Comparison of ENCODE assay signal across 8 cellular contexts in genomic region chr19:42270346-42271044, GRCh38. TPM values are rescaled to one million over a fixed set of nuclear protein-coding genes. Genes with fewer than 3 reads are reported as not detected.
DNase-seq lines count a peak whose midpoint lies in the region; ATAC-seq and TF ChIP-seq lines count a peak whose summit lies in the region.

No MANE protein-coding gene starts in this region.

- no peak for DNase-seq in GM12864 (ENCODE audit: low read depth)
- DNase-seq in NOMO-1 treated with dmso at 0.1 percent for 144 hours (lab: John Stamatoyannopoulos, UW; ENCODE audit: unreplicated experiment) = peak; percentile 60
- DNase-seq in activated T-helper 1 cell treated with Interleukin-2 at 50 U/mL for 16 hours (ENCODE audit: low read depth) = peak; percentile 42
- peak; percentile 73 for DNase-seq in fibroblast of villous mesenchyme (ENCODE audit: low read depth)
- peak; percentile 69 for DNase-seq in pons (ENCODE audit: low spot score)
- no peak for DNase-seq in NCI-H345 treated with DMSO at 0.1 percent for 48 hours (lab: John Stamatoyannopoulos, UW; ENCODE audit: unreplicated experiment)

- ATAC-seq in GM18520 (IDR thresholded peaks at IDR 0.05; ENCODE audit: unreplicated experiment) (no peak), HG03442 (IDR thresholded peaks at IDR 0.05; ENCODE audit: unreplicated experiment) (no peak)

- TF ChIP-seq CTCF in GM12864 (IDR thresholded peaks at IDR 0.05; ENCODE audit: low read depth, low read length, missing control alignments) (no peak), fibroblast of villous mesenchyme (IDR thresholded peaks at IDR 0.05; ENCODE audit: insufficient read depth, low read depth, low read length) (no peak)

- H3K4me3 ChIP-seq in GM12864 (ENCODE audit: low read depth, low read length) (peak overlapping the region; percentile 61), fibroblast of villous mesenchyme (ENCODE audit: low read depth, low read length) (peak overlapping the region; percentile 84)

RNA-seq across cellular contexts. Expression of gene CIC, which starts 1.4 kb away (rescaled TPM):
- 23.7 and 26.7 TPM in 2 replicates for total RNA-seq in fibroblast of villous mesenchyme

RNA-seq across cellular contexts. Expression of gene ERF, which starts 15.6 kb away (rescaled TPM):
- total RNA-seq in fibroblast of villous mesenchyme = 27.6 and 32.5 TPM in 2 replicates

RNA-seq across cellular contexts. Expression of gene GSK3A, which starts 28.1 kb away (rescaled TPM):
- total RNA-seq in fibroblast of villous mesenchyme = 16.8 and 21.2 TPM in 2 replicates

RNA-seq across cellular contexts. Expression of gene PRR19, which starts 31.4 kb away (rescaled TPM):
- total RNA-seq in fibroblast of villous mesenchyme = 0.64 and 0.86 TPM in 2 replicates

RNA-seq across cellular contexts. Expression of gene PAFAH1B3, which starts 31.9 kb away (rescaled TPM):
- 28.5 and 48.0 TPM in 2 replicates for total RNA-seq in fibroblast of villous mesenchyme

Comparison
In these comparisons a context has a peak if more than half of its experiments do, and no peak if none do; other contexts are left out.
1. DNase-seq: peak in NOMO-1 treated with dmso at 0.1 percent for 144 hours (single experiment), activated T-helper 1 cell treated with Interleukin-2 at 50 U/mL for 16 hours (single experiment), fibroblast of villous mesenchyme (single experiment) and pons (single experiment); none in GM12864 (single experiment) and NCI-H345 treated with DMSO at 0.1 percent for 48 hours (single experiment).